8 cellular contexts compared by ENCODE assay signal in genomic region chr2:151408788-151409600, GRCh38. TPM values are rescaled to one million over a fixed set of nuclear protein-coding genes. Genes with fewer than 3 reads are reported as not detected.
A peak's percentile ranks its signal among the peaks of the same experiment; 100 is the strongest.
DNase-seq lines count a peak whose midpoint lies in the region; ATAC-seq and TF ChIP-seq lines count a peak whose summit lies in the region.

No MANE protein-coding gene starts in this region.

- TF ChIP-seq POLR2A in HCT116 (IDR thresholded peaks at IDR 0.05; ENCODE audit: borderline replicate concordance, extremely low read depth, insufficient read depth, insufficient read length) (no peak), spleen (IDR thresholded peaks at IDR 0.05) (no peak)

- WGBS in spleen, 5 donors, result 91 to 94% (median 93%) methylated on average over 25 of the region's 25 CpGs

- H3K9me2 ChIP-seq in HCT116 (ENCODE audit: insufficient read depth), result peaks cover 2% of the 10 kb centered on the region; the same call in 1 of the 2 replicates

- peak; percentile 43 for ATAC-seq in HCT116

- CTCF ChIA-PET in HCT116 (lab: Charles Lee), result no interaction called here

- H3K4me2 ChIP-seq in HCT116 (ENCODE audit: low read length), result peak overlapping the region; percentile 89

- TSS peak; percentile 49 for BruUV-seq in HCT116 (replicated peaks; lab: Mats Ljungman, UMichigan)

- no peak for TF ChIP-seq RAD21 in HCT116 (IDR thresholded peaks at IDR 0.05; ENCODE audit: low read depth)

- H3K9me3 ChIP-seq in HCT116 (ENCODE audit: control insufficient read depth in 1 of 2, insufficient read depth in 1 of 2, low read depth in 1 of 2, low read length in 2 of 2) (no peaks in the 10 kb centered on the region), spleen (no peaks in the 10 kb centered on the region)

- TF ChIP-seq CTCF in HCT116 (IDR thresholded peaks at IDR 0.05 in 2 of 3, conservative IDR thresholded peaks at IDR 0.05 in 1 of 3; ENCODE audit: borderline replicate concordance in 1 of 3, insufficient read depth in 1 of 3, low read depth in 2 of 3, low read length in 2 of 3) (no peak), WI38 (IDR thresholded peaks at IDR 0.05; ENCODE audit: low read depth, low read length) (no peak), spleen (IDR thresholded peaks at IDR 0.05 in 8 of 11, conservative IDR thresholded peaks at IDR 0.05 in 3 of 11) (no peak)

- POLR2A ChIA-PET in HCT116 (lab: Charles Lee), result interaction anchor here (1.0 kb wide), 1 partner anchor 13 kb away, joined by 3 read pairs; no protein-coding TSS in a partner anchor

- peak overlapping the region; percentile 96 for H3K9ac ChIP-seq in HCT116 (ENCODE audit: low read length)

- RAD21 ChIA-PET in HCT116 (lab: Charles Lee; ENCODE audit: low non-redundant PET in 1 of 2, low total read pairs in 2 of 2, uncharacterized antibody in 2 of 2, unreplicated experiment in 2 of 2), result no interaction called here

- DNase-seq in HCT116 (ENCODE audit: low read depth, low spot score), result no peak
- peak; percentile 77 for DNase-seq in iPS DF 19.7 (ENCODE audit: low read depth, low spot score)
- DNase-seq in spleen, result no peak
- DNase-seq in NCI-H526 treated with DMSO at 0.1 percent for 48 hours (lab: John Stamatoyannopoulos, UW), result no peak
- no peak for DNase-seq in cerebellar cortex (ENCODE audit: low spot score)
- no peak for DNase-seq in G401 (ENCODE audit: low spot score)
- no peak for DNase-seq in stimulated activated naive CD4-positive, alpha-beta T cell treated with Interleukin-2 at 50 U/mL for 16 hours (lab: John Stamatoyannopoulos, UW)

- H3K27ac ChIP-seq in HCT116 (ENCODE audit: low read depth, low read length) (peak overlapping the region; percentile 12; the same call in 1 of the 2 replicates), spleen (peak overlapping the region in 6 of 8 donors; percentile 93 to 98 (median 94))

- H3K36me3 ChIP-seq in HCT116 (ENCODE audit: control insufficient read depth in 1 of 2, insufficient read depth in 2 of 2, low read length in 2 of 2) (peaks cover 8 to 22% of the 10 kb centered on the region in 2 experiments; a peak in 2 of 4 replicates), spleen (peaks cover 0 to 26% (median 7%) of the 10 kb centered on the region in 6 donors)

- no peaks in the 10 kb centered on the region for H3K27me3 ChIP-seq in HCT116 (ENCODE audit: insufficient read depth, low read length)
- H3K27me3 ChIP-seq in spleen (replicated peaks in 1 of 7), result no peaks in the 10 kb centered on the region

- intact Hi-C loops in HCT116 (cut with micrococcal nuclease), result loop anchor here (10.0 kb wide), 1 partner anchor 144 kb away; the partner anchor contains the start of gene RBM43
- intact Hi-C loops in spleen (cut with DNase I; ENCODE audit: low total_unique reads), result no loop called here

- in situ Hi-C loops in G401 (cut with HindIII; ENCODE audit: low sequenced_read_pairs), result no loop called here

- peak overlapping the region; percentile 72 for H2AFZ ChIP-seq in HCT116 (ENCODE audit: low read depth, low read length, poor library complexity, severe bottlenecking)

- peaks cover 10% of the 10 kb centered on the region; the same call in 1 of the 2 replicates for H4K20me1 ChIP-seq in HCT116 (ENCODE audit: insufficient read depth)

- H3K79me2 ChIP-seq in HCT116 (ENCODE audit: insufficient read depth, low read length), result peaks cover 43% of the 10 kb centered on the region

- H3K4me1 ChIP-seq in HCT116 (ENCODE audit: control insufficient read depth in 1 of 2, insufficient read depth in 2 of 2, low read length in 2 of 2) (peaks cover 0 to 14% of the 10 kb centered on the region in 2 experiments; a peak in 2 of 4 replicates), spleen (peaks cover 13 to 42% (median 21%) of the 10 kb centered on the region in 6 donors)

- H3K4me3 ChIP-seq in HCT116 (replicated peaks in 1 of 2; ENCODE audit: low read depth in 1 of 2, low read length in 2 of 2) (peak overlapping the region; percentile 82 to 91), WI38 (ENCODE audit: low read depth, low read length) (peak overlapping the region; percentile 98), spleen (peak overlapping the region in 5 of 8 donors; percentile 69 to 98 (median 95))

TF ChIP-seq in HCT116, 20 proteins besides CTCF, POLR2A, EP300 and RAD21:
- TF ChIP-seq FOSL1 (IDR thresholded peaks at IDR 0.05; ENCODE audit: low read depth) (0 out of 2 replicates have a peak, but pooled peaks have one; percentile 13), JUND (IDR thresholded peaks at IDR 0.05) (peak; percentile 39; the same call in 1 of the 2 replicates), TCF7L2 (IDR thresholded peaks at IDR 0.05; ENCODE audit: borderline replicate concordance, extremely low read depth, insufficient read depth, insufficient read length) (no peak), CEBPB (IDR thresholded peaks at IDR 0.05; ENCODE audit: low read depth) (no peak)

RNA-seq across cellular contexts. Expression of gene RIF1, which starts 0.7 kb away (rescaled TPM):
- total RNA-seq in HCT116 (2021; ENCODE audit: unreplicated experiment), result 48.0 TPM
- 4.6 and 7.1 TPM in 2 replicates for polyA plus RNA-seq in HCT116 (2012)
- 10 to 100 TPM; 37.4 to 47.5 (median 42.4) TPM for total RNA-seq in spleen
- polyA plus RNA-seq in spleen, result 1 to 10 TPM; 3.4 to 4.4 (median 3.4) TPM
- total RNA-seq in G401 (2014; rRNA removed; shearing (Covaris generic)), result 20.9 and 26.8 TPM in 2 replicates

RNA-seq across cellular contexts. Expression of gene TNFAIP6, which starts 51.6 kb away (rescaled TPM):
- total RNA-seq in HCT116 (2021; ENCODE audit: unreplicated experiment) (not detected), spleen (10 to 100 TPM in 2 of 7 donors, 1 to 10 TPM in 4, under 1 TPM in 1; 0.70 to 19.7 (median 9.4) TPM)
- polyA plus RNA-seq in HCT116 (2012), result not detected in 2 replicates
- 1 to 10 TPM in 1 of 3 donors, under 1 TPM in 2; 0.46 to 1.4 (median 0.56) TPM for polyA plus RNA-seq in spleen
- not detected in 2 replicates for total RNA-seq in G401 (2014; rRNA removed; shearing (Covaris generic))
